Comparison of ENCODE assay signal across 1 cellular context in genomic region chrX:131288738-131289511, GRCh38.
TF ChIP-seq lines count a peak whose summit lies in the region.

TSS of gene IGSF1 (minus strand) at chrX:131289306. CDS start at chrX:131286674, 2,632 bp downstream.

TF ChIP-seq in H1, 55 proteins besides CTCF, POLR2A, EP300 and RAD21 (continued from another document):
- peak; percentile 99 for TF ChIP-seq CHD7 (IDR thresholded peaks at IDR 0.05; ENCODE audit: insufficient replicate concordance, low read length)
- TF ChIP-seq TAF1 (IDR thresholded peaks at IDR 0.05; ENCODE audit: low read depth, low read length), result 0 out of 2 replicates have a peak, but pooled peaks have one; percentile 31
- no peak for TF ChIP-seq TBP (IDR thresholded peaks at IDR 0.05; ENCODE audit: low read depth, low read length)
- TF ChIP-seq MAFK (IDR thresholded peaks at IDR 0.05; ENCODE audit: low read depth, low read length), result peak; percentile 36; the same call in 1 of the 2 replicates
